Comparison of ENCODE assay signal across 21 cellular contexts in genomic region chrX:106692425-106693075, GRCh38. TPM values are rescaled to one million over a fixed set of nuclear protein-coding genes. Genes with fewer than 3 reads are reported as not detected.
"Had no signal": no experiment of that assay in that cellular context is flagged by ENCODE, and none has a peak within 500 bp of the region (broad histone marks: within the 10 kb centered on the region; RNA-seq: fewer than 3 reads in every experiment).

No MANE protein-coding gene starts in this region.

- ATAC-seq: activated CD8-positive, alpha-beta memory T cell treated with anti-CD3 and anti-CD28 coated beads, Interleukin-2, amount 10 ng/mL, durations not matched to agents 7 days and 5 days; left ventricle myocardium superior; naive thymus-derived CD8-positive, alpha-beta T cell; sciatic nerve; stimulated activated memory B cell treated with anti-CD40 and anti-IgM and Interleukin-4, amounts not matched to agents 10 μg/mL and 1 μg/mL and 100 μg/mL, for 72 hours had no signal

- H3K4me1 Mint-ChIP-seq: activated B cell treated with CpG ODN at 0.5 μM for 24 hours; activated CD4-positive, alpha-beta memory T cell treated with anti-CD3 and anti-CD28 coated beads, Interleukin-2, amount 10 ng/mL, durations not matched to agents 7 days and 5 days; activated CD8-positive, alpha-beta memory T cell treated with anti-CD3 and anti-CD28 coated beads, Interleukin-2, amount 10 ng/mL, durations not matched to agents 7 days and 5 days; activated naive CD8-positive, alpha-beta T cell treated with anti-CD3 and anti-CD28 coated beads, Interleukin-2, amount 10 ng/mL, durations not matched to agents 7 days and 5 days; brain; naive thymus-derived CD8-positive, alpha-beta T cell; stimulated activated memory B cell treated with anti-CD40 and anti-IgM and Interleukin-4, amounts not matched to agents 10 μg/mL and 1 μg/mL and 100 μg/mL, for 72 hours had no signal

- H3K4me3 ChIP-seq: tibial artery, uterus had no signal

- H3K4me3 Mint-ChIP-seq: activated B cell treated with CpG ODN at 0.5 μM for 24 hours; activated CD4-positive, alpha-beta memory T cell treated with anti-CD3 and anti-CD28 coated beads, Interleukin-2, amount 10 ng/mL, durations not matched to agents 7 days and 5 days; activated CD8-positive, alpha-beta memory T cell treated with anti-CD3 and anti-CD28 coated beads, Interleukin-2, amount 10 ng/mL, durations not matched to agents 7 days and 5 days; activated naive CD8-positive, alpha-beta T cell treated with anti-CD3 and anti-CD28 coated beads, Interleukin-2, amount 10 ng/mL, durations not matched to agents 7 days and 5 days; memory B cell; naive thymus-derived CD8-positive, alpha-beta T cell; stimulated activated memory B cell treated with anti-CD40 and anti-IgM and Interleukin-4, amounts not matched to agents 10 μg/mL and 1 μg/mL and 100 μg/mL, for 72 hours; T-helper 2 cell treated with Interferon-gamma antibody and Interleukin-4, amounts not matched to agents 5 μg/mL and 100 μg/mL, for 36 hours had no signal

- H3K9me3 Mint-ChIP-seq: activated B cell treated with CpG ODN at 0.5 μM for 24 hours; activated CD4-positive, alpha-beta memory T cell treated with anti-CD3 and anti-CD28 coated beads, Interleukin-2, amount 10 ng/mL, durations not matched to agents 7 days and 5 days; activated naive CD8-positive, alpha-beta T cell treated with anti-CD3 and anti-CD28 coated beads, Interleukin-2, amount 10 ng/mL, durations not matched to agents 7 days and 5 days; brain; memory B cell; stimulated activated memory B cell treated with anti-CD40 and anti-IgM and Interleukin-4, amounts not matched to agents 10 μg/mL and 1 μg/mL and 100 μg/mL, for 72 hours; T-helper 2 cell treated with Interferon-gamma antibody and Interleukin-4, amounts not matched to agents 5 μg/mL and 100 μg/mL, for 36 hours had no signal

- H3K4me1 ChIP-seq: tibial artery, uterus had no signal

- DNase-seq: activated B cell treated with CpG ODN at 0.5 μM for 24 hours; activated CD4-positive, alpha-beta memory T cell treated with anti-CD3 and anti-CD28 coated beads, Interleukin-2, amount 10 ng/mL, durations not matched to agents 7 days and 5 days; activated CD4-positive, alpha-beta T cell treated with anti-CD3 and anti-CD28 coated beads for 4 hours; activated CD8-positive, alpha-beta memory T cell treated with anti-CD3 and anti-CD28 coated beads, Interleukin-2, amount 10 ng/mL, durations not matched to agents 7 days and 5 days; activated naive CD8-positive, alpha-beta T cell treated with anti-CD3 and anti-CD28 coated beads, Interleukin-2, amount 10 ng/mL, durations not matched to agents 7 days and 5 days; central memory CD4-positive, alpha-beta T cell; foreskin melanocyte; glutamatergic neuron; left ventricle myocardium superior; naive thymus-derived CD8-positive, alpha-beta T cell; stimulated activated CD4-positive, alpha-beta T cell treated with anti-CD3 and anti-CD28 coated beads, Interleukin-4, amount 100 ng/mL, for 4 hours; tibial artery; uterus had no signal

- H3K9me3 ChIP-seq: tibial artery, uterus had no signal

- H3K36me3 Mint-ChIP-seq: activated CD8-positive, alpha-beta memory T cell treated with anti-CD3 and anti-CD28 coated beads, Interleukin-2, amount 10 ng/mL, durations not matched to agents 7 days and 5 days; activated naive CD8-positive, alpha-beta T cell treated with anti-CD3 and anti-CD28 coated beads, Interleukin-2, amount 10 ng/mL, durations not matched to agents 7 days and 5 days; brain; memory B cell; naive thymus-derived CD8-positive, alpha-beta T cell; stimulated activated memory B cell treated with anti-CD40 and anti-IgM and Interleukin-4, amounts not matched to agents 10 μg/mL and 1 μg/mL and 100 μg/mL, for 72 hours had no signal

- H3K27ac Mint-ChIP-seq: activated B cell treated with CpG ODN at 0.5 μM for 24 hours; activated CD4-positive, alpha-beta memory T cell treated with anti-CD3 and anti-CD28 coated beads, Interleukin-2, amount 10 ng/mL, durations not matched to agents 7 days and 5 days; activated CD8-positive, alpha-beta memory T cell treated with anti-CD3 and anti-CD28 coated beads, Interleukin-2, amount 10 ng/mL, durations not matched to agents 7 days and 5 days; activated naive CD8-positive, alpha-beta T cell treated with anti-CD3 and anti-CD28 coated beads, Interleukin-2, amount 10 ng/mL, durations not matched to agents 7 days and 5 days; memory B cell; naive thymus-derived CD8-positive, alpha-beta T cell; stimulated activated memory B cell treated with anti-CD40 and anti-IgM and Interleukin-4, amounts not matched to agents 10 μg/mL and 1 μg/mL and 100 μg/mL, for 72 hours; T-helper 2 cell treated with Interferon-gamma antibody and Interleukin-4, amounts not matched to agents 5 μg/mL and 100 μg/mL, for 36 hours had no signal

- H3K27ac ChIP-seq: tibial artery, uterus had no signal

- H3K27me3 Mint-ChIP-seq: activated B cell treated with CpG ODN at 0.5 μM for 24 hours; brain; memory B cell; stimulated activated memory B cell treated with anti-CD40 and anti-IgM and Interleukin-4, amounts not matched to agents 10 μg/mL and 1 μg/mL and 100 μg/mL, for 72 hours had no signal

- FAIRE-seq: TTC549 had no signal

RNA-seq across cellular contexts. Expression of gene RNF128, which starts 34.0 kb away (rescaled TPM):
- total RNA-seq: activated B cell treated with CpG ODN at 0.5 μM for 24 hours; activated CD4-positive, alpha-beta memory T cell treated with anti-CD3 and anti-CD28 coated beads, Interleukin-2, amount 10 ng/mL, durations not matched to agents 7 days and 5 days; activated CD8-positive, alpha-beta memory T cell treated with anti-CD3 and anti-CD28 coated beads, Interleukin-2, amount 10 ng/mL, durations not matched to agents 7 days and 5 days; activated naive CD8-positive, alpha-beta T cell treated with anti-CD3 and anti-CD28 coated beads, Interleukin-2, amount 10 ng/mL, durations not matched to agents 7 days and 5 days; naive thymus-derived CD8-positive, alpha-beta T cell; osteocyte; pulmonary artery endothelial cell had no signal
- polyA plus RNA-seq: naive thymus-derived CD8-positive, alpha-beta T cell had no signal
